Comparison of ENCODE assay signal across 19 cellular contexts in the genomic region with DNA sequence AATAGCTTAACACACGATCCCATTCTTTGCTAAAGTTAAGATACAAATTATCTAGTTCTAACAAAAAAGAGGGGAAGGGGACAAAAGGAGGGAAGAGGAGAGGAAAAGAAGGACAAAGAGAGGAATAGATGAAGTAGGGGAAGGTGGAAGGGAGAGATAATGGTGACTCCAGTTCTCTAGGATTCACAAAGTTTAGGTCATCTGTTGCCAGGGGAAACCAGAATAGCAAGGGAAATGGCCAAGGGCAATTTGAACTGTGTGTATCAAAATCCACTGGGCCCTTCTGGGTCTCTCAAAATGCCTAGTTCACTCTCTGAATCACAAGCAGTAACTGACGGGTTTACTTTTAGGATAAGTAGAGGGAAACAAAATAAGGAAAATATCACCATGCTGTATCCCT. TPM values are rescaled to one million over a fixed set of nuclear protein-coding genes. Genes with fewer than 3 reads are reported as not detected.
"Had no signal": no experiment of that assay in that cellular context is flagged by ENCODE, and none has a peak within 500 bp of the region (broad histone marks: within the 10 kb centered on the region; RNA-seq: fewer than 3 reads in every experiment).

No MANE protein-coding gene starts in this region.

- ATAC-seq: activated CD8-positive, alpha-beta T cell treated with anti-CD3 and anti-CD28 coated beads, Interleukin-2, amount 10 ng/mL, durations not matched to agents 7 days and 5 days had no signal

- DNase-seq: activated CD4-positive, alpha-beta T cell treated with anti-CD3 and anti-CD28 coated beads for 48 hours; activated CD4-positive, alpha-beta T cell treated with anti-CD3 and anti-CD28 coated beads, Interleukin-2, amount 50 U/mL, for 4 hours; activated CD4-positive, CD25-positive, alpha-beta regulatory T cell treated with anti-CD3 and anti-CD28 coated beads, Interleukin-2, amount 50 U/mL, for 72 hours; activated CD8-positive, alpha-beta memory T cell treated with anti-CD3 and anti-CD28 coated beads, Interleukin-2, amount 50 U/mL, for 48 hours; activated CD8-positive, alpha-beta T cell treated with anti-CD3 and anti-CD28 coated beads, Interleukin-2, amount 10 ng/mL, durations not matched to agents 7 days and 5 days; activated naive CD4-positive, alpha-beta T cell treated with anti-CD3 and anti-CD28 coated beads, Interleukin-2, amount 50 U/mL, for 16 hours; activated naive CD8-positive, alpha-beta T cell treated with anti-CD3 and anti-CD28 coated beads, Interleukin-2, amount 10 ng/mL, durations not matched to agents 7 days and 5 days; activated T-cell treated with anti-CD3 and anti-CD28 coated beads, Interleukin-2, amount 50 U/mL, for 1 hour; adrenal gland; cerebellar nuclear complex; NCI-H1092; NCI-H1417; NCI-H1930; NCI-H345; NCI-H510A; NCI-H526 treated with DMSO at 0.1 percent for 48 hours; SIG-M5; SW 1271 had no signal

RNA-seq across cellular contexts. Expression of gene SLC24A2, which starts 7.6 kb away (rescaled TPM):
- total RNA-seq: activated CD8-positive, alpha-beta T cell treated with anti-CD3 and anti-CD28 coated beads, Interleukin-2, amount 10 ng/mL, durations not matched to agents 7 days and 5 days; activated naive CD8-positive, alpha-beta T cell treated with anti-CD3 and anti-CD28 coated beads, Interleukin-2, amount 10 ng/mL, durations not matched to agents 7 days and 5 days; OCI-LY7 had no signal
